In genomic region chr5:79508354-79508753, GRCh38 we compare ENCODE assay signal across 17 cellular contexts. TPM values are rescaled to one million over a fixed set of nuclear protein-coding genes. Genes with fewer than 3 reads are reported as not detected.
DNase-seq lines count a peak whose midpoint lies in the region; ATAC-seq and TF ChIP-seq lines count a peak whose summit lies in the region.
"Had no signal": no experiment of that assay in that cellular context is flagged by ENCODE, and none has a peak within 500 bp of the region (broad histone marks: within the 10 kb centered on the region; RNA-seq: fewer than 3 reads in every experiment).

No MANE protein-coding gene starts in this region.

- no peaks in the 10 kb centered on the region for H3K27me3 ChIP-seq in CD8-positive, alpha-beta memory T cell (ENCODE audit: insufficient read depth, low read length, poor library complexity, severe bottlenecking)
- H3K27me3 ChIP-seq: vagina had no signal

- no peak for TF ChIP-seq CTCF in C4-2B (conservative IDR thresholded peaks at IDR 0.05)
- TF ChIP-seq CTCF in HEK293 (tag by site-specific recombination; IDR thresholded peaks at IDR 0.05): no peak
- TF ChIP-seq CTCF in glutamatergic neuron (IDR thresholded peaks at IDR 0.05; ENCODE audit: partially characterized antibody, unreplicated experiment): no peak
- TF ChIP-seq CTCF in activated CD8-positive, alpha-beta T cell treated with anti-CD3 and anti-CD28 coated beads for 36 hours (IDR thresholded peaks at IDR 0.05): no peak

- H3K4me1 Mint-ChIP-seq in glutamatergic neuron (ENCODE audit: low read depth, unreplicated experiment): peaks cover 29% of the 10 kb centered on the region
- H3K4me1 Mint-ChIP-seq in CD8-positive, alpha-beta memory T cell: peaks cover 11 to 23% (median 16%) of the 10 kb centered on the region in 3 donors
- H3K4me1 Mint-ChIP-seq in activated CD8-positive, alpha-beta T cell treated with anti-CD3 and anti-CD28 coated beads for 36 hours (ENCODE audit: low read depth): peaks cover 38% of the 10 kb centered on the region

- peaks cover 30% of the 10 kb centered on the region for H3K4me1 ChIP-seq in HEK293 (ENCODE audit: control insufficient read depth, insufficient read depth, low read length)
- H3K4me1 ChIP-seq in CD8-positive, alpha-beta memory T cell (ENCODE audit: insufficient read depth, low read length): peaks cover 9% of the 10 kb centered on the region

- H3K27me3 Mint-ChIP-seq in glutamatergic neuron (ENCODE audit: unreplicated experiment): peaks cover 2% of the 10 kb centered on the region
- H3K27me3 Mint-ChIP-seq in CD8-positive, alpha-beta memory T cell: peaks cover 3 to 13% of the 10 kb centered on the region in 2 donors
- H3K27me3 Mint-ChIP-seq in activated CD8-positive, alpha-beta T cell treated with anti-CD3 and anti-CD28 coated beads for 36 hours: peaks cover 14% of the 10 kb centered on the region

- H3K27ac Mint-ChIP-seq in glutamatergic neuron (ENCODE audit: unreplicated experiment): peak overlapping the region; percentile 31
- no peak overlapping the region for H3K27ac Mint-ChIP-seq in CD8-positive, alpha-beta memory T cell
- no peak overlapping the region for H3K27ac Mint-ChIP-seq in activated CD8-positive, alpha-beta T cell treated with anti-CD3 and anti-CD28 coated beads for 36 hours
- H3K27ac Mint-ChIP-seq: activated T-helper 2 cell treated with anti-CD3 and anti-CD28 coated beads, Interferon-gamma antibody, Interleukin-2, Interleukin-4, amounts not matched to agents 10 μg/mL and 5 μg/mL and 100 μg/mL, durations not matched to agents 14 hours and 24 hours and 36 hours had no signal

- peak overlapping the region; percentile 58 for H3K4me3 Mint-ChIP-seq in glutamatergic neuron (ENCODE audit: unreplicated experiment)
- no peak overlapping the region for H3K4me3 Mint-ChIP-seq in CD8-positive, alpha-beta memory T cell
- H3K4me3 Mint-ChIP-seq in activated CD8-positive, alpha-beta T cell treated with anti-CD3 and anti-CD28 coated beads for 36 hours: no peak overlapping the region

- intact Hi-C loops in activated CD8-positive, alpha-beta T cell treated with anti-CD3 and anti-CD28 coated beads for 36 hours (cut with micrococcal nuclease): no loop called here

- H3K4me3 ChIP-seq in HEK293 (ENCODE audit: low read depth, low read length): no peak overlapping the region; the same call in 1 of the 2 replicates
- no peak overlapping the region for H3K4me3 ChIP-seq in CD8-positive, alpha-beta memory T cell (ENCODE audit: low read length)
- H3K4me3 ChIP-seq: lower lobe of right lung, vagina had no signal

- ATAC-seq in HG02884 (IDR thresholded peaks at IDR 0.05; ENCODE audit: unreplicated experiment): no peak
- ATAC-seq in activated CD8-positive, alpha-beta T cell treated with anti-CD3 and anti-CD28 coated beads for 36 hours: no peak
- ATAC-seq: Panc1 had no signal

- CTCF ChIA-PET in HEK293 (lab: Yijun Ruan, JAX): interaction anchor here (0.8 kb wide), 1 partner anchor 483 kb away, joined by 3 read pairs; no protein-coding TSS in a partner anchor
- CTCF ChIA-PET in CD8-positive, alpha-beta memory T cell (lab: Charles Lee): no interaction called here
- CTCF ChIA-PET in activated CD8-positive, alpha-beta T cell treated with anti-CD3 and anti-CD28 coated beads for 36 hours (lab: Charles Lee): no interaction called here

- H3K36me3 Mint-ChIP-seq in glutamatergic neuron (ENCODE audit: unreplicated experiment): no peaks in the 10 kb centered on the region
- H3K36me3 Mint-ChIP-seq in CD8-positive, alpha-beta memory T cell: peaks cover 0 to 2% (median 0%) of the 10 kb centered on the region in 3 donors
- H3K36me3 Mint-ChIP-seq in activated CD8-positive, alpha-beta T cell treated with anti-CD3 and anti-CD28 coated beads for 36 hours (ENCODE audit: low read depth): peaks cover 2% of the 10 kb centered on the region

- H3K36me3 ChIP-seq in HEK293 (ENCODE audit: control insufficient read depth in 2 of 2, insufficient read depth in 1 of 2, low read length in 2 of 2): no peaks in the 10 kb centered on the region
- H3K36me3 ChIP-seq in CD8-positive, alpha-beta memory T cell (ENCODE audit: insufficient read depth, low read length): no peaks in the 10 kb centered on the region
- H3K36me3 ChIP-seq: lower lobe of right lung, vagina had no signal

- peaks cover 5% of the 10 kb centered on the region for H3K9me3 Mint-ChIP-seq in glutamatergic neuron (ENCODE audit: unreplicated experiment)
- H3K9me3 Mint-ChIP-seq in CD8-positive, alpha-beta memory T cell: no peaks in the 10 kb centered on the region
- no peaks in the 10 kb centered on the region for H3K9me3 Mint-ChIP-seq in activated CD8-positive, alpha-beta T cell treated with anti-CD3 and anti-CD28 coated beads for 36 hours
- H3K9me3 Mint-ChIP-seq: activated T-helper 2 cell treated with anti-CD3 and anti-CD28 coated beads, Interferon-gamma antibody, Interleukin-2, Interleukin-4, amounts not matched to agents 10 μg/mL and 5 μg/mL and 100 μg/mL, durations not matched to agents 14 hours and 24 hours and 36 hours; nephron had no signal

- no peaks in the 10 kb centered on the region for H3K9me3 ChIP-seq in HEK293 (ENCODE audit: control insufficient read depth, insufficient read depth, low read depth, low read length)
- no peaks in the 10 kb centered on the region for H3K9me3 ChIP-seq in CD8-positive, alpha-beta memory T cell (ENCODE audit: low read length)
- H3K9me3 ChIP-seq: lower lobe of right lung, vagina had no signal

- DNase-seq in NCI-H2227 treated with DMSO at 0.1 percent for 48 hours (lab: John Stamatoyannopoulos, UW) (peak; percentile 31), glutamatergic neuron (no peak), T-helper 2 cell (no peak)
- no peak for DNase-seq in CD8-positive, alpha-beta memory T cell
- DNase-seq in activated CD8-positive, alpha-beta T cell treated with anti-CD3 and anti-CD28 coated beads for 36 hours: no peak
- DNase-seq: activated CD4-positive, alpha-beta T cell treated with anti-CD3 and anti-CD28 coated beads, Interleukin-2, amount 50 U/mL, for 48 hours; lower lobe of right lung; NCI-H2171; stimulated activated naive CD4-positive, alpha-beta T cell treated with Interleukin-2 at 50 U/mL for 16 hours; T1000 had no signal

- H3K27ac ChIP-seq in C4-2B (peak overlapping the region; percentile 66; the same call in 1 of the 2 replicates), HEK293 (ENCODE audit: extremely low read depth, low read depth, low read length) (peak overlapping the region; percentile 59)
- H3K27ac ChIP-seq in CD8-positive, alpha-beta memory T cell (ENCODE audit: low read depth, low read length): no peak overlapping the region
- H3K27ac ChIP-seq: lower lobe of right lung, vagina had no signal

- POLR2A ChIA-PET in HEK293 (lab: Yijun Ruan, JAX): interaction anchor here (1.5 kb wide), 1 partner anchor 268 kb away, joined by 6 read pairs; no protein-coding TSS in a partner anchor
- POLR2A ChIA-PET in CD8-positive, alpha-beta memory T cell (lab: Charles Lee): no interaction called here
- POLR2A ChIA-PET in activated CD8-positive, alpha-beta T cell treated with anti-CD3 and anti-CD28 coated beads for 36 hours (lab: Charles Lee): interaction anchor here (1.1 kb wide), 2 partner anchors 9 to 16 kb away, joined by 3 to 4 read pairs; no protein-coding TSS in a partner anchor

TF ChIP-seq in HEK293, 187 proteins besides CTCF, POLR2A, EP300 and RAD21 (continues in another document):
- peak; percentile 47; the same call in 1 of the 2 replicates for TF ChIP-seq ZEB2 (tag by site-specific recombination; IDR thresholded peaks at IDR 0.05)
- no peak for TF ChIP-seq ZNF221 (tag by site-specific recombination; IDR thresholded peaks at IDR 0.05; ENCODE audit: borderline replicate concordance)
- no peak for TF ChIP-seq ZNF174 (tag by site-specific recombination; IDR thresholded peaks at IDR 0.05)
- TF ChIP-seq ZFHX2 (tag by site-specific recombination; conservative IDR thresholded peaks at IDR 0.05): no peak
- TF ChIP-seq ZBTB11 (tag by site-specific recombination; conservative IDR thresholded peaks at IDR 0.05; ENCODE audit: low read depth): no peak

RNA-seq across cellular contexts. Expression of gene HOMER1, which starts 5.6 kb away (rescaled TPM):
- total RNA-seq in glutamatergic neuron (ENCODE audit: unreplicated experiment): 19.7 TPM
- 10 to 100 TPM in 1 of 2 experiments, 1 to 10 TPM in 1; 7.3 to 11.1 TPM for total RNA-seq in CD8-positive, alpha-beta memory T cell
- 4.6 TPM for polyA plus RNA-seq in CD8-positive, alpha-beta memory T cell
- 10 to 100 TPM; 11.4 to 13.7 TPM for total RNA-seq in activated CD8-positive, alpha-beta T cell treated with anti-CD3 and anti-CD28 coated beads for 36 hours
